ENCODE assay signal across 21 cellular contexts in the genomic region with DNA sequence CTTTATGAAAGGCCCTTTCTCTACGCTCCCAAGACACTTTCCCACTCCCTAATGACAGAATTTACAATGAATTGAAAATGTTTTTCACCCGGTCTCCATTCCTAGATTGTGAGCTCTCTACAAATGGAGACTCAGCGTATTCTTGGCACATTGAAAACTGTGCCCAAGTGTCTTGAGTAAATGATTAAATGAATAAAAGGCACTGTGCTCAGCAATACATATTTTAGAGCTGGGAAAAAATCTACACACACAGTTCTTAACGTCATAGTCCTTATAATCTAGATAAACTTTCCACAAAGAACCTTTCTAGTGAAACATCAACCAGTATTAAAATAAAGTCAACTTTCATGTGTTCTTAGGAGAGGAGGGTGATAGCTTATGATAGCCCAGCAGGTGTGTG.
A peak's percentile ranks its signal among the peaks of the same experiment; 100 is the strongest.
DNase-seq lines count a peak whose midpoint lies in the region; ATAC-seq, FAIRE-seq and TF ChIP-seq lines count a peak whose summit lies in the region.
"Had no signal": no experiment of that assay in that cellular context is flagged by ENCODE, and none has a peak within 500 bp of the region (broad histone marks: within the 10 kb centered on the region; RNA-seq: fewer than 3 reads in every experiment).

No MANE protein-coding gene starts in this region.

- H3K36me3 ChIP-seq in pancreas, result no peaks in the 10 kb centered on the region
- no peaks in the 10 kb centered on the region for H3K36me3 ChIP-seq in SJCRH30
- no peaks in the 10 kb centered on the region for H3K36me3 ChIP-seq in breast epithelium

- 17 to 19% methylated on average over 4 of the region's 4 CpGs for WGBS in pancreas, 2 donors
- 81% methylated on average over 4 of the region's 4 CpGs for WGBS in right cardiac atrium

- peak overlapping the region; percentile 46 for H3K27ac Mint-ChIP-seq in chondrocyte (ENCODE audit: unreplicated experiment)
- H3K27ac Mint-ChIP-seq: CD4-positive, CD25-positive, alpha-beta regulatory T cell; HFFc6 had no signal

- H3K4me1 ChIP-seq in pancreas (peaks cover 5 to 16% (median 16%) of the 10 kb centered on the region in 3 donors), SJCRH30 (no peaks in the 10 kb centered on the region), right cardiac atrium (ENCODE audit: control insufficient read depth, insufficient read depth, low read length) (peaks cover under 1% of the 10 kb centered on the region), breast epithelium (no peaks in the 10 kb centered on the region)
- H3K4me1 ChIP-seq: Caco-2 had no signal

- H3K27ac ChIP-seq in pancreas, result peak overlapping the region in 2 of 4 donors; percentile 41 to 55
- no peak overlapping the region for H3K27ac ChIP-seq in SJCRH30
- H3K27ac ChIP-seq in right cardiac atrium (ENCODE audit: low read length), result no peak overlapping the region
- H3K27ac ChIP-seq in breast epithelium, result no peak overlapping the region
- H3K27ac ChIP-seq: GM23248 had no signal

- no peaks in the 10 kb centered on the region for H3K9me3 Mint-ChIP-seq in chondrocyte (ENCODE audit: low read depth)
- H3K9me3 Mint-ChIP-seq: H9, HFFc6 had no signal

- no peaks in the 10 kb centered on the region for H3K27me3 Mint-ChIP-seq in chondrocyte (ENCODE audit: low read depth)

- peak; percentile 85 for FAIRE-seq in pancreas (lab: Jason Lieb, UNC)
- FAIRE-seq: G401.6, GM18507 had no signal

- H3K4me3 ChIP-seq in pancreas (no peak overlapping the region), SJCRH30 (no peak overlapping the region), right cardiac atrium (ENCODE audit: low read length) (no peak overlapping the region), breast epithelium (no peak overlapping the region)
- H3K4me3 ChIP-seq: GM23248 had no signal

- H3K9me3 ChIP-seq in pancreas (no peaks in the 10 kb centered on the region), SJCRH30 (replicated peaks) (no peaks in the 10 kb centered on the region), right cardiac atrium (ENCODE audit: control insufficient read depth, low read length) (no peaks in the 10 kb centered on the region), breast epithelium (no peaks in the 10 kb centered on the region)
- H3K9me3 ChIP-seq: Caco-2 had no signal

- H3K4me3 Mint-ChIP-seq in chondrocyte (ENCODE audit: unreplicated experiment), result no peak overlapping the region
- H3K4me3 Mint-ChIP-seq: CD4-positive, CD25-positive, alpha-beta regulatory T cell; H9; HFFc6 had no signal

- TF ChIP-seq CTCF in chondrocyte (IDR thresholded peaks at IDR 0.05) (no peak), pancreas (IDR thresholded peaks at IDR 0.05) (no peak), breast epithelium (IDR thresholded peaks at IDR 0.05) (no peak)

- peaks cover 14% of the 10 kb centered on the region for H3K36me3 Mint-ChIP-seq in chondrocyte (ENCODE audit: low read depth)
- H3K36me3 Mint-ChIP-seq: CD4-positive, CD25-positive, alpha-beta regulatory T cell had no signal

- ATAC-seq in left colon, result peak; percentile 88
- ATAC-seq in pancreas, result peak; percentile 91 to 95 (median 92)
- ATAC-seq in right cardiac atrium, result no peak
- ATAC-seq: Right ventricle myocardium inferior had no signal

- intact Hi-C loops in left colon (cut with DNase I, micrococcal nuclease) (no loop called here), pancreas (cut with DNase I) (no loop called here), right cardiac atrium (cut with DNase I) (no loop called here), breast epithelium (cut with DNase I; ENCODE audit: low total_unique reads) (no loop called here)

- DNase-seq in chondrocyte (ENCODE audit: low spot score) (no peak), left colon (no peak), pancreas (no peak), SJCRH30 (no peak), kidney glomerular epithelial cell (lab: John Stamatoyannopoulos, UW) (no peak), right cardiac atrium (no peak), breast epithelium (ENCODE audit: low spot score in 2 of 2) (no peak)
- DNase-seq: Caco-2; CD4-positive, CD25-positive, alpha-beta regulatory T cell; GM23248; H9; HFFc6; Karpas-422; MV-4-11; NCI-H1105 treated with DMSO at 0.1 percent for 48 hours; NCI-H2081; NCI-H2171; NCI-H526 had no signal

- H3K4me1 Mint-ChIP-seq in chondrocyte (ENCODE audit: low read depth), result peaks cover 25% of the 10 kb centered on the region
- H3K4me1 Mint-ChIP-seq: CD4-positive, CD25-positive, alpha-beta regulatory T cell; H9 had no signal

- TF ChIP-seq POLR2A in breast epithelium (IDR thresholded peaks at IDR 0.05), result no peak

- no peaks in the 10 kb centered on the region for H3K27me3 ChIP-seq in pancreas
- no peaks in the 10 kb centered on the region for H3K27me3 ChIP-seq in SJCRH30
- H3K27me3 ChIP-seq in right cardiac atrium (ENCODE audit: control insufficient read depth, insufficient read depth), result no peaks in the 10 kb centered on the region
- H3K27me3 ChIP-seq in breast epithelium, result no peaks in the 10 kb centered on the region

Comparison
In these comparisons a context has a peak if more than half of its experiments do, and no peak if none do; other contexts are left out.
1. ATAC-seq: peak in left colon (single experiment) and pancreas (4 of 4); none in right cardiac atrium (0 of 2).